ENCODE assay signal across 8 cellular contexts in genomic region chr10:67883710-67884312, GRCh38. TPM values are rescaled to one million over a fixed set of nuclear protein-coding genes. Genes with fewer than 3 reads are reported as not detected.
DNase-seq lines count a peak whose midpoint lies in the region; ATAC-seq and TF ChIP-seq lines count a peak whose summit lies in the region.

No MANE protein-coding gene starts in this region.

- peaks cover 12 to 16% of the 10 kb centered on the region in 2 donors for H3K4me1 ChIP-seq in naive thymus-derived CD4-positive, alpha-beta T cell (ENCODE audit: control insufficient read depth in 2 of 2, insufficient read depth in 2 of 2, low read length in 2 of 2)

- POLR2A ChIA-PET in CD4-positive, alpha-beta T cell (lab: Charles Lee): interaction anchor here (0.6 to 4.7 kb wide), 8 partner anchors 9 to 1239 kb away, joined by 3 to 50 read pairs (median 16); partner anchors contain the start of genes CCAR1, HERC4, HNRNPH3 and PBLD
- POLR2A ChIA-PET in naive thymus-derived CD4-positive, alpha-beta T cell (lab: Charles Lee): interaction anchor here (0.5 to 7.4 kb wide), 11 partner anchors 27 to 527 kb away, joined by 3 to 54 read pairs (median 3); partner anchors contain the start of genes HERC4, HNRNPH3 and PBLD

- H3K9me3 ChIP-seq in CD4-positive, alpha-beta T cell (ENCODE audit: control insufficient read depth, low read length): no peaks in the 10 kb centered on the region
- no peaks in the 10 kb centered on the region for H3K9me3 ChIP-seq in naive thymus-derived CD4-positive, alpha-beta T cell (ENCODE audit: control insufficient read depth in 2 of 3, low read length in 3 of 3)

- DNase-seq in CD4-positive, alpha-beta T cell: no peak
- DNase-seq in NAMALWA (ENCODE audit: low spot score): peak; percentile 24
- peak in 1 of 3 experiments; percentile 5 for DNase-seq in effector memory CD8-positive, alpha-beta T cell
- peak in 1 of 9 donors; percentile 2 for DNase-seq in naive thymus-derived CD4-positive, alpha-beta T cell
- DNase-seq in NCI-H187 treated with DMSO at 0.1 percent for 48 hours (lab: John Stamatoyannopoulos, UW): no peak
- no peak for DNase-seq in OCI-M1 (lab: John Stamatoyannopoulos, UW)

- CTCF ChIA-PET in CD4-positive, alpha-beta T cell (lab: Charles Lee): interaction anchor here (0.8 to 1.1 kb wide), 2 partner anchors 15 to 28 kb away, joined by 3 to 4 read pairs; no protein-coding TSS in a partner anchor
- CTCF ChIA-PET in naive thymus-derived CD4-positive, alpha-beta T cell (lab: Charles Lee): interaction anchor here (0.9 to 1.5 kb wide), 2 partner anchors 11 to 96 kb away, joined by 3 to 6 read pairs; no protein-coding TSS in a partner anchor

- TF ChIP-seq CTCF in CD4-positive, alpha-beta T cell (IDR thresholded peaks at IDR 0.05): no peak

- peak overlapping the region; percentile 78 for H3K27ac ChIP-seq in CD4-positive, alpha-beta T cell (ENCODE audit: low read depth, low read length)
- peak overlapping the region; percentile 83 for H3K27ac ChIP-seq in naive thymus-derived CD4-positive, alpha-beta T cell (ENCODE audit: low read depth, low read length)

- H3K27ac Mint-ChIP-seq in CD4-positive, alpha-beta T cell: peak overlapping the region; percentile 91
- H3K27ac Mint-ChIP-seq in effector memory CD8-positive, alpha-beta T cell: peak overlapping the region; percentile 97
- peak overlapping the region; percentile 88 to 98 (median 92) for H3K27ac Mint-ChIP-seq in naive thymus-derived CD4-positive, alpha-beta T cell

- H3K4me3 Mint-ChIP-seq in CD4-positive, alpha-beta T cell: peak overlapping the region; percentile 95
- H3K4me3 Mint-ChIP-seq in effector memory CD8-positive, alpha-beta T cell: peak overlapping the region; percentile 89 to 97
- peak overlapping the region; percentile 86 to 98 (median 94) for H3K4me3 Mint-ChIP-seq in naive thymus-derived CD4-positive, alpha-beta T cell

- H3K36me3 Mint-ChIP-seq in CD4-positive, alpha-beta T cell (ENCODE audit: low read depth): peaks cover 39% of the 10 kb centered on the region
- peaks cover 50% of the 10 kb centered on the region for H3K36me3 Mint-ChIP-seq in effector memory CD8-positive, alpha-beta T cell (ENCODE audit: insufficient read depth)
- peaks cover 0 to 16% (median 16%) of the 10 kb centered on the region in 5 donors for H3K36me3 Mint-ChIP-seq in naive thymus-derived CD4-positive, alpha-beta T cell

- no peaks in the 10 kb centered on the region for H3K27me3 Mint-ChIP-seq in CD4-positive, alpha-beta T cell
- no peaks in the 10 kb centered on the region for H3K27me3 Mint-ChIP-seq in effector memory CD8-positive, alpha-beta T cell
- peaks cover 0 to 5% (median 0%) of the 10 kb centered on the region in 5 donors for H3K27me3 Mint-ChIP-seq in naive thymus-derived CD4-positive, alpha-beta T cell

- H3K4me3 ChIP-seq in naive thymus-derived CD4-positive, alpha-beta T cell (ENCODE audit: low read length): peak overlapping the region; percentile 75

- intact Hi-C loops in CD4-positive, alpha-beta T cell (cut with DNase I, micrococcal nuclease): loop anchor here (2.0 to 10.0 kb wide), 5 partner anchors 33 to 1071 kb away; partner anchors contain the start of genes HERC4 (in 2 of the 2) and DDX21 (in 1 of the 2)
- intact Hi-C loops in naive thymus-derived CD4-positive, alpha-beta T cell (cut with micrococcal nuclease): loop anchor here (1.0 to 10.0 kb wide), 14 partner anchors 17 to 1241 kb away; partner anchors contain the start of genes CCAR1 (in 2 of the 2), VPS26A (in 2 of the 2), DDX21 (in 1 of the 2) and HERC4 (in 1 of the 2)

- H3K27me3 ChIP-seq in CD4-positive, alpha-beta T cell (ENCODE audit: control insufficient read depth, insufficient read depth, low read length): no peaks in the 10 kb centered on the region
- no peaks in the 10 kb centered on the region for H3K27me3 ChIP-seq in naive thymus-derived CD4-positive, alpha-beta T cell (ENCODE audit: control insufficient read depth in 2 of 2, insufficient read depth in 2 of 2, low read length in 2 of 2)

- peak; percentile 5 for ATAC-seq in CD4-positive, alpha-beta T cell (ENCODE audit: poor library complexity)
- ATAC-seq in effector memory CD8-positive, alpha-beta T cell (replicated peaks): no peak
- ATAC-seq in naive thymus-derived CD4-positive, alpha-beta T cell: no peak
- ATAC-seq in GM21737 (IDR thresholded peaks at IDR 0.05; ENCODE audit: unreplicated experiment) (no peak), HG03045 (IDR thresholded peaks at IDR 0.05; ENCODE audit: unreplicated experiment) (no peak)

- H3K4me1 Mint-ChIP-seq in CD4-positive, alpha-beta T cell (ENCODE audit: low read depth): peaks cover 40% of the 10 kb centered on the region
- H3K4me1 Mint-ChIP-seq in effector memory CD8-positive, alpha-beta T cell (ENCODE audit: low read depth in 2 of 2): peaks cover 15 to 26% of the 10 kb centered on the region in 2 donors
- peaks cover 22 to 37% (median 29%) of the 10 kb centered on the region in 7 donors for H3K4me1 Mint-ChIP-seq in naive thymus-derived CD4-positive, alpha-beta T cell

- H3K36me3 ChIP-seq in naive thymus-derived CD4-positive, alpha-beta T cell (ENCODE audit: control insufficient read depth in 2 of 3, insufficient read depth in 3 of 3, low read length in 3 of 3): peaks cover 8 to 19% (median 9%) of the 10 kb centered on the region in 3 experiments

- H3K9me3 Mint-ChIP-seq in CD4-positive, alpha-beta T cell: no peaks in the 10 kb centered on the region
- H3K9me3 Mint-ChIP-seq in effector memory CD8-positive, alpha-beta T cell: no peaks in the 10 kb centered on the region
- H3K9me3 Mint-ChIP-seq in naive thymus-derived CD4-positive, alpha-beta T cell: peaks cover 0 to 3% (median 0%) of the 10 kb centered on the region in 11 donors

RNA-seq across cellular contexts. Expression of gene SIRT1, which starts 0.6 kb away (rescaled TPM):
- 10 to 100 TPM; 57.6 to 62.9 TPM for total RNA-seq in CD4-positive, alpha-beta T cell
- total RNA-seq in naive thymus-derived CD4-positive, alpha-beta T cell: 10 to 100 TPM; 25.9 to 66.8 (median 59.5) TPM
- 10 to 100 TPM; 13.6 to 24.0 TPM for polyA plus RNA-seq in naive thymus-derived CD4-positive, alpha-beta T cell

RNA-seq across cellular contexts. Expression of gene DNAJC12, which starts 45.8 kb away (rescaled TPM):
- total RNA-seq in CD4-positive, alpha-beta T cell: not detected
- total RNA-seq in naive thymus-derived CD4-positive, alpha-beta T cell: 1 to 10 TPM in 1 of 5 experiments, not detected in 4; 7.2 TPM
- polyA plus RNA-seq in naive thymus-derived CD4-positive, alpha-beta T cell: under 1 TPM in 1 of 2 donors, not detected in 1; 0.61 TPM
